ENCODE assay signal across 9 cellular contexts in genomic region chr19:56193981-56194380, GRCh38. TPM values are rescaled to one million over a fixed set of nuclear protein-coding genes. Genes with fewer than 3 reads are reported as not detected.
"Had no signal": no experiment of that assay in that cellular context is flagged by ENCODE, and none has a peak within 500 bp of the region (broad histone marks: within the 10 kb centered on the region; RNA-seq: fewer than 3 reads in every experiment).

No MANE protein-coding gene starts in this region.

- ATAC-seq: HepG2, K562 had no signal

- H3K36me3 Mint-ChIP-seq: IgD-negative memory B cell had no signal

- H3K4me3 Mint-ChIP-seq: IgD-negative memory B cell had no signal

- DNase-seq: IMR-90, KBM-7 had no signal

- H3K27ac ChIP-seq: HL-60 had no signal

- H3K4me3 ChIP-seq: K562 had no signal

- H3K9me3 Mint-ChIP-seq: IgD-negative memory B cell had no signal

- FAIRE-seq: HepG2, HTR-8/SVneo, K562 had no signal

RNA-seq across cellular contexts. Expression of gene ZSCAN5B, which starts 3.6 kb away (rescaled TPM):
- total RNA-seq: HepG2, HT-29, HT1080, IMR-90 had no signal

RNA-seq across cellular contexts. Expression of gene ZSCAN5C, which starts 8.1 kb away (rescaled TPM):
- total RNA-seq: HepG2, HT-29, HT1080, IMR-90, K562 had no signal

RNA-seq across cellular contexts. Expression of gene GALP, which starts 18.2 kb away (rescaled TPM):
- total RNA-seq: HepG2, HT-29, HT1080, IMR-90, K562 had no signal
